In genomic region chr2:145748927-145749326, GRCh38 we compare ENCODE assay signal across 11 cellular contexts.
DNase-seq lines count a peak whose midpoint lies in the region; ATAC-seq, FAIRE-seq and TF ChIP-seq lines count a peak whose summit lies in the region.
"Had no signal": no experiment of that assay in that cellular context is flagged by ENCODE, and none has a peak within 500 bp of the region (broad histone marks: within the 10 kb centered on the region; RNA-seq: fewer than 3 reads in every experiment).

No MANE protein-coding gene starts in this region.

- H3K4me3 ChIP-seq in K562 = no peak overlapping the region
- H3K4me3 ChIP-seq: colonic mucosa had no signal

- no peaks in the 10 kb centered on the region for H3K27me3 ChIP-seq in K562 (ENCODE audit: control insufficient read depth in 2 of 2, insufficient read depth in 2 of 2, low read length in 2 of 2)
- H3K27me3 ChIP-seq in foreskin keratinocyte = no peaks in the 10 kb centered on the region
- H3K27me3 ChIP-seq: colonic mucosa had no signal

- no peaks in the 10 kb centered on the region for H3K9me3 ChIP-seq in K562 (replicated peaks; ENCODE audit: control insufficient read depth, insufficient read depth, low read depth, low read length)
- H3K9me3 ChIP-seq: colonic mucosa had no signal

- POLR2A ChIA-PET in K562 (lab: Yijun Ruan, JAX) = no interaction called here

- no peaks in the 10 kb centered on the region for H3K36me3 ChIP-seq in K562 (ENCODE audit: control insufficient read depth, insufficient read depth, low read length)
- H3K36me3 ChIP-seq: colonic mucosa had no signal

- H3K9me1 ChIP-seq in K562 (ENCODE audit: control insufficient read depth, insufficient read depth, low read length) = no peaks in the 10 kb centered on the region

- H4K20me1 ChIP-seq in K562 (replicated peaks; ENCODE audit: control insufficient read depth, insufficient read depth, low read length) = no peaks in the 10 kb centered on the region

- TF ChIP-seq RAD21 in K562 (CRISPR knock-in tag; conservative IDR thresholded peaks at IDR 0.05 in 1 of 2, IDR thresholded peaks at IDR 0.05 in 1 of 2) = peak; percentile 13 to 15; a peak in 1 of 4 replicates

- DNase-seq in K562 (ENCODE audit: extremely low read depth in 1 of 4, low spot score in 3 of 4) = peak in 1 of 4 experiments; percentile 62
- DNase-seq in NCI-H2081 (lab: John Stamatoyannopoulos, UW) = no peak
- DNase-seq in NCI-H1105 (lab: John Stamatoyannopoulos, UW) = no peak
- no peak for DNase-seq in foreskin keratinocyte
- DNase-seq: activated naive CD4-positive, alpha-beta T cell treated with Interleukin-2 at 50 U/mL for 16 hours; colonic mucosa; NCI-H2171 treated with DMSO at 0.1 percent for 48 hours had no signal

- no peaks in the 10 kb centered on the region for H3K79me2 ChIP-seq in K562 (ENCODE audit: control insufficient read depth, insufficient read depth, low read length)

- no TSS peak for BruUV-seq in K562 (replicated peaks; lab: Mats Ljungman, UMichigan)

- no peak for TF ChIP-seq POLR2A in K562 (conservative IDR thresholded peaks at IDR 0.05)

- no peak for TF ChIP-seq CTCF in K562 (IDR thresholded peaks at IDR 0.05 in 2 of 3, conservative IDR thresholded peaks at IDR 0.05 in 1 of 3; ENCODE audit: insufficient read depth in 2 of 3, low read depth in 1 of 3, low read length in 3 of 3)
- no peak for TF ChIP-seq CTCF in foreskin keratinocyte (conservative IDR thresholded peaks at IDR 0.05)

- FAIRE-seq in K562 (lab: Jason Lieb, UNC) = peak; percentile 55
- FAIRE-seq: urothelium cell line had no signal

- H3K4me1 ChIP-seq in K562 (replicated peaks in 1 of 2; ENCODE audit: control insufficient read depth in 2 of 2, insufficient read depth in 2 of 2, low read length in 2 of 2) (peaks cover 22 to 62% of the 10 kb centered on the region in 2 experiments), foreskin keratinocyte (peaks cover 6% of the 10 kb centered on the region)
- H3K4me1 ChIP-seq: colonic mucosa had no signal

- in situ Hi-C loops in K562 (cut with MboI) = loop anchor here (5.0 kb wide), 1 partner anchor 77 kb away; no protein-coding TSS in a partner anchor

- H3K27ac ChIP-seq in K562 (ENCODE audit: extremely low read depth, low read depth, low read length) (peak overlapping the region; percentile 68; the same call in 2 of the 3 replicates), foreskin keratinocyte (no peak overlapping the region)
- H3K27ac ChIP-seq: colonic mucosa had no signal

- ATAC-seq in GM18907 (IDR thresholded peaks at IDR 0.05; ENCODE audit: unreplicated experiment) (peak; percentile 67), GM21576 (IDR thresholded peaks at IDR 0.05; ENCODE audit: unreplicated experiment) (peak; percentile 60), HG03103 (IDR thresholded peaks at IDR 0.05; ENCODE audit: low read depth, unreplicated experiment) (peak; percentile 49), K562 (peak; percentile 35), foreskin keratinocyte (no peak)

- CTCF ChIA-PET in K562 (lab: Yijun Ruan, JAX; ENCODE audit: low intra/inter-chr PET ratio) = no interaction called here

- intact Hi-C loops in K562 (cut with micrococcal nuclease) = no loop called here

- whole genome bisulfite sequencing in K562 (ENCODE audit: insufficient coverage, low coverage, missing lambda C conversion rate) = 4% methylated on average over 2 of the region's 2 CpGs

- TF ChIP-seq EP300 in K562 (IDR thresholded peaks at IDR 0.05; ENCODE audit: low read length) = peak; percentile 86

- no peak overlapping the region for H3K9ac ChIP-seq in K562 (ENCODE audit: insufficient read depth in 1 of 2, low read depth in 2 of 2, low read length in 2 of 2)

- H3K4me2 ChIP-seq in K562 (ENCODE audit: insufficient read depth, low read length) = peak overlapping the region; percentile 30; the same call in 1 of the 2 replicates

- H2AFZ ChIP-seq in K562 (ENCODE audit: low read depth, low read length) = 0 out of 2 replicates have a peak overlapping the region, but pooled peaks have one; percentile 17

TF ChIP-seq in K562, 482 proteins besides CTCF, POLR2A, EP300 and RAD21 (continues in another document):
- TF ChIP-seq ZNF696 (CRISPR knock-in tag; conservative IDR thresholded peaks at IDR 0.05) (no peak), MTA2 (IDR thresholded peaks at IDR 0.05; ENCODE audit: low read depth) (peak; percentile 55), ASH1L (IDR thresholded peaks at IDR 0.05; ENCODE audit: borderline replicate concordance, low read depth, partially characterized antibody) (no peak), HCFC1 (IDR thresholded peaks at IDR 0.05; ENCODE audit: low read depth, low read length) (no peak), HDAC2 (IDR thresholded peaks at IDR 0.05) (no peak; the same call in 1 of the 2 replicates), ZNF551 (CRISPR knock-in tag; IDR thresholded peaks at IDR 0.05) (no peak), ZNF584 (CRISPR knock-in tag; IDR thresholded peaks at IDR 0.05; ENCODE audit: low read depth) (0 out of 2 replicates have a peak, but pooled peaks have one; percentile 15), NFE2 (IDR thresholded peaks at IDR 0.05; ENCODE audit: low read depth) (no peak), CEBPG (CRISPR knock-in tag; IDR thresholded peaks at IDR 0.05) (no peak), CEBPG (tag; conservative IDR thresholded peaks at IDR 0.05 in 1 of 2, IDR thresholded peaks at IDR 0.05 in 1 of 2) (0 out of 4 replicates have a peak, but pooled peaks of 1 of the 2 experiments have one; percentile 0), ZNF785 (CRISPR knock-in tag; IDR thresholded peaks at IDR 0.05) (no peak), BCOR (IDR thresholded peaks at IDR 0.05) (no peak), CLOCK (CRISPR knock-in tag; IDR thresholded peaks at IDR 0.05; ENCODE audit: borderline replicate concordance) (no peak), ZBTB1 (CRISPR knock-in tag; IDR thresholded peaks at IDR 0.05; ENCODE audit: borderline replicate concordance, low read depth) (no peak), ATF3 (IDR thresholded peaks at IDR 0.05) (no peak), ATF3 (CRISPR knock-in tag; conservative IDR thresholded peaks at IDR 0.05) (no peak), NONO (IDR thresholded peaks at IDR 0.05; ENCODE audit: low read depth in 2 of 2, low read length in 1 of 2) (no peak)
